ENCODE assay signal across 1 cellular context in genomic region chr1:36386262-36387140, GRCh38.
TF ChIP-seq lines count a peak whose summit lies in the region.

No MANE protein-coding gene starts in this region.

TF ChIP-seq in HEK293, 187 proteins besides CTCF, POLR2A, EP300 and RAD21 (continued from another document and continues in another):
- TF ChIP-seq ZBTB10 (tag by site-specific recombination; IDR thresholded peaks at IDR 0.05) (0 out of 2 replicates have a peak, but pooled peaks have one; percentile 34), KLF8 (tag by site-specific recombination; IDR thresholded peaks at IDR 0.05) (peak; percentile 92), RBAK (tag by site-specific recombination; IDR thresholded peaks at IDR 0.05) (no peak), ZBTB49 (tag by site-specific recombination; IDR thresholded peaks at IDR 0.05; ENCODE audit: low read depth) (no peak), ZNF529 (tag by site-specific recombination; IDR thresholded peaks at IDR 0.05; ENCODE audit: insufficient replicate concordance) (no peak), ZNF184 (tag by site-specific recombination; IDR thresholded peaks at IDR 0.05) (peak; percentile 73), BCL11B (tag by site-specific recombination; IDR thresholded peaks at IDR 0.05; ENCODE audit: low read depth) (no peak), ZNF544 (tag by site-specific recombination; IDR thresholded peaks at IDR 0.05) (no peak), KLF1 (tag by site-specific recombination; IDR thresholded peaks at IDR 0.05) (peak; percentile 87), ZNF792 (tag by site-specific recombination; IDR thresholded peaks at IDR 0.05) (no peak), ZNF549 (tag by site-specific recombination; IDR thresholded peaks at IDR 0.05) (no peak), BCL6B (tag by site-specific recombination; IDR thresholded peaks at IDR 0.05) (no peak), ZNF394 (tag by site-specific recombination; IDR thresholded peaks at IDR 0.05; ENCODE audit: borderline replicate concordance) (peak; percentile 59), PRDM10 (tag by site-specific recombination; IDR thresholded peaks at IDR 0.05) (peak; percentile 48; the same call in 1 of the 2 replicates), ZNF423 (tag by site-specific recombination; IDR thresholded peaks at IDR 0.05) (no peak), OSR2 (tag by site-specific recombination; IDR thresholded peaks at IDR 0.05) (peak; percentile 95), ZNF555 (tag by site-specific recombination; conservative IDR thresholded peaks at IDR 0.05) (no peak), TSHZ1 (tag by site-specific recombination; IDR thresholded peaks at IDR 0.05; ENCODE audit: borderline replicate concordance) (no peak), ZNF404 (tag by site-specific recombination; IDR thresholded peaks at IDR 0.05) (no peak), ELK4 (IDR thresholded peaks at IDR 0.05; ENCODE audit: borderline replicate concordance, low read depth, low read length) (no peak), ZNF664 (tag by site-specific recombination; IDR thresholded peaks at IDR 0.05) (no peak), SP7 (tag by site-specific recombination; IDR thresholded peaks at IDR 0.05) (peak; percentile 94), ZNF677 (tag by site-specific recombination; IDR thresholded peaks at IDR 0.05) (no peak), ZNF510 (tag by site-specific recombination; IDR thresholded peaks at IDR 0.05; ENCODE audit: insufficient replicate concordance) (no peak), GLIS2 (tag by site-specific recombination; IDR thresholded peaks at IDR 0.05) (peak; percentile 78), KLF10 (tag by site-specific recombination; IDR thresholded peaks at IDR 0.05) (peak; percentile 94), ZNF398 (tag by site-specific recombination; IDR thresholded peaks at IDR 0.05) (peak; percentile 81), ZNF174 (tag by site-specific recombination; IDR thresholded peaks at IDR 0.05) (no peak), ZNF645 (tag by site-specific recombination; IDR thresholded peaks at IDR 0.05) (no peak), ZNF561 (tag by site-specific recombination; IDR thresholded peaks at IDR 0.05; ENCODE audit: borderline replicate concordance) (peak; percentile 79), ZNF639 (tag by site-specific recombination; IDR thresholded peaks at IDR 0.05) (peak; percentile 80), ZNF530 (tag by site-specific recombination; IDR thresholded peaks at IDR 0.05; ENCODE audit: low read depth) (no peak), ZNF623 (tag by site-specific recombination; IDR thresholded peaks at IDR 0.05) (peak; percentile 25; the same call in 1 of the 2 replicates), ZNF600 (tag by site-specific recombination; IDR thresholded peaks at IDR 0.05) (peak; percentile 60), REPIN1 (tag by site-specific recombination; IDR thresholded peaks at IDR 0.05; ENCODE audit: low read depth) (no peak), ZNF18 (tag by site-specific recombination; IDR thresholded peaks at IDR 0.05) (no peak), MZF1 (tag by site-specific recombination; IDR thresholded peaks at IDR 0.05; ENCODE audit: borderline replicate concordance) (peak; percentile 51; the same call in 1 of the 2 replicates), ZNF302 (tag by site-specific recombination; IDR thresholded peaks at IDR 0.05; ENCODE audit: low read depth) (no peak), ZNF701 (tag by site-specific recombination; IDR thresholded peaks at IDR 0.05) (no peak)
